2 cellular contexts compared by ENCODE assay signal in genomic region chr1:245537992-245538391, GRCh38.
A peak's percentile ranks its signal among the peaks of the same experiment; 100 is the strongest.
TF ChIP-seq lines count a peak whose summit lies in the region.

No MANE protein-coding gene starts in this region.

TF ChIP-seq in IMR-90, 13 proteins besides CTCF, POLR2A, EP300 and RAD21 (continued from another document):
- peak; percentile 64; the same call in 1 of the 2 replicates for TF ChIP-seq CEBPB (IDR thresholded peaks at IDR 0.05; ENCODE audit: low read depth, low read length)

TF ChIP-seq in WTC11, 78 proteins besides CTCF, POLR2A, EP300 and RAD21:
- TF ChIP-seq NFYB (CRISPR knock-in tag; conservative IDR thresholded peaks at IDR 0.05; ENCODE audit: low read depth): no peak
- no peak for TF ChIP-seq ZNF416 (CRISPR knock-in tag; IDR thresholded peaks at IDR 0.05)
- no peak for TF ChIP-seq ATF1 (CRISPR knock-in tag; IDR thresholded peaks at IDR 0.05)
- TF ChIP-seq, protein P1, sequence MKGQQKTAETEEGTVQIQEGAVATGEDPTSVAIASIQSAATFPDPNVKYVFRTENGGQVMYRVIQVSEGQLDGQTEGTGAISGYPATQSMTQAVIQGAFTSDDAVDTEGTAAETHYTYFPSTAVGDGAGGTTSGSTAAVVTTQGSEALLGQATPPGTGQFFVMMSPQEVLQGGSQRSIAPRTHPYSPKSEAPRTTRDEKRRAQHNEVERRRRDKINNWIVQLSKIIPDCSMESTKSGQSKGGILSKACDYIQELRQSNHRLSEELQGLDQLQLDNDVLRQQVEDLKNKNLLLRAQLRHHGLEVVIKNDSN (CRISPR knock-in tag; IDR thresholded peaks at IDR 0.05): no peak
- TF ChIP-seq, protein P2, sequence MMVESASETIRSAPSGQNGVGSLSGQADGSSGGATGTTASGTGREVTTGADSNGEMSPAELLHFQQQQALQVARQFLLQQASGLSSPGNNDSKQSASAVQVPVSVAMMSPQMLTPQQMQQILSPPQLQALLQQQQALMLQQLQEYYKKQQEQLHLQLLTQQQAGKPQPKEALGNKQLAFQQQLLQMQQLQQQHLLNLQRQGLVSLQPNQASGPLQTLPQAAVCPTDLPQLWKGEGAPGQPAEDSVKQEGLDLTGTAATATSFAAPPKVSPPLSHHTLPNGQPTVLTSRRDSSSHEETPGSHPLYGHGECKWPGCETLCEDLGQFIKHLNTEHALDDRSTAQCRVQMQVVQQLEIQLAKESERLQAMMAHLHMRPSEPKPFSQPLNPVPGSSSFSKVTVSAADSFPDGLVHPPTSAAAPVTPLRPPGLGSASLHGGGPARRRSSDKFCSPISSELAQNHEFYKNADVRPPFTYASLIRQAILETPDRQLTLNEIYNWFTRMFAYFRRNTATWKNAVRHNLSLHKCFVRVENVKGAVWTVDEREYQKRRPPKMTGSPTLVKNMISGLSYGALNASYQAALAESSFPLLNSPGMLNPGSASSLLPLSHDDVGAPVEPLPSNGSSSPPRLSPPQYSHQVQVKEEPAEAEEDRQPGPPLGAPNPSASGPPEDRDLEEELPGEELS (CRISPR knock-in tag; IDR thresholded peaks at IDR 0.05): no peak
- TF ChIP-seq GABPB1 (CRISPR knock-in tag; IDR thresholded peaks at IDR 0.05): no peak
- TF ChIP-seq FOXJ3 (CRISPR knock-in tag; IDR thresholded peaks at IDR 0.05; ENCODE audit: borderline replicate concordance): no peak
- TF ChIP-seq ZNF219 (CRISPR knock-in tag; IDR thresholded peaks at IDR 0.05; ENCODE audit: borderline replicate concordance): no peak
- TF ChIP-seq, protein P3, sequence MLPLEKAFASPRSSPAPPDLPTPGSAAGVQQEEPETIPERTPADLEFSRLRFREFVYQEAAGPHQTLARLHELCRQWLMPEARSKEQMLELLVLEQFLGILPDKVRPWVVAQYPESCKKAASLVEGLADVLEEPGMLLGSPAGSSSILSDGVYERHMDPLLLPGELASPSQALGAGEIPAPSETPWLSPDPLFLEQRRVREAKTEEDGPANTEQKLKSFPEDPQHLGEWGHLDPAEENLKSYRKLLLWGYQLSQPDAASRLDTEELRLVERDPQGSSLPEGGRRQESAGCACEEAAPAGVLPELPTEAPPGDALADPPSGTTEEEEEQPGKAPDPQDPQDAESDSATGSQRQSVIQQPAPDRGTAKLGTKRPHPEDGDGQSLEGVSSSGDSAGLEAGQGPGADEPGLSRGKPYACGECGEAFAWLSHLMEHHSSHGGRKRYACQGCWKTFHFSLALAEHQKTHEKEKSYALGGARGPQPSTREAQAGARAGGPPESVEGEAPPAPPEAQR (CRISPR knock-in tag; IDR thresholded peaks at IDR 0.05): no peak
- no peak for TF ChIP-seq CREB1 (CRISPR knock-in tag; IDR thresholded peaks at IDR 0.05)
- no peak for TF ChIP-seq ZNF423 (CRISPR knock-in tag; IDR thresholded peaks at IDR 0.05)
- TF ChIP-seq STAT6 (CRISPR knock-in tag; conservative IDR thresholded peaks at IDR 0.05; ENCODE audit: low read depth): no peak
- TF ChIP-seq NR3C1 (CRISPR knock-in tag; conservative IDR thresholded peaks at IDR 0.05; ENCODE audit: low read depth): no peak
- no peak for TF ChIP-seq PRRX2 (CRISPR knock-in tag; IDR thresholded peaks at IDR 0.05)
- TF ChIP-seq SMAD3 (CRISPR knock-in tag; IDR thresholded peaks at IDR 0.05; ENCODE audit: borderline replicate concordance): no peak
- TF ChIP-seq SP1 (CRISPR knock-in tag; conservative IDR thresholded peaks at IDR 0.05): no peak
- TF ChIP-seq, protein P4, sequence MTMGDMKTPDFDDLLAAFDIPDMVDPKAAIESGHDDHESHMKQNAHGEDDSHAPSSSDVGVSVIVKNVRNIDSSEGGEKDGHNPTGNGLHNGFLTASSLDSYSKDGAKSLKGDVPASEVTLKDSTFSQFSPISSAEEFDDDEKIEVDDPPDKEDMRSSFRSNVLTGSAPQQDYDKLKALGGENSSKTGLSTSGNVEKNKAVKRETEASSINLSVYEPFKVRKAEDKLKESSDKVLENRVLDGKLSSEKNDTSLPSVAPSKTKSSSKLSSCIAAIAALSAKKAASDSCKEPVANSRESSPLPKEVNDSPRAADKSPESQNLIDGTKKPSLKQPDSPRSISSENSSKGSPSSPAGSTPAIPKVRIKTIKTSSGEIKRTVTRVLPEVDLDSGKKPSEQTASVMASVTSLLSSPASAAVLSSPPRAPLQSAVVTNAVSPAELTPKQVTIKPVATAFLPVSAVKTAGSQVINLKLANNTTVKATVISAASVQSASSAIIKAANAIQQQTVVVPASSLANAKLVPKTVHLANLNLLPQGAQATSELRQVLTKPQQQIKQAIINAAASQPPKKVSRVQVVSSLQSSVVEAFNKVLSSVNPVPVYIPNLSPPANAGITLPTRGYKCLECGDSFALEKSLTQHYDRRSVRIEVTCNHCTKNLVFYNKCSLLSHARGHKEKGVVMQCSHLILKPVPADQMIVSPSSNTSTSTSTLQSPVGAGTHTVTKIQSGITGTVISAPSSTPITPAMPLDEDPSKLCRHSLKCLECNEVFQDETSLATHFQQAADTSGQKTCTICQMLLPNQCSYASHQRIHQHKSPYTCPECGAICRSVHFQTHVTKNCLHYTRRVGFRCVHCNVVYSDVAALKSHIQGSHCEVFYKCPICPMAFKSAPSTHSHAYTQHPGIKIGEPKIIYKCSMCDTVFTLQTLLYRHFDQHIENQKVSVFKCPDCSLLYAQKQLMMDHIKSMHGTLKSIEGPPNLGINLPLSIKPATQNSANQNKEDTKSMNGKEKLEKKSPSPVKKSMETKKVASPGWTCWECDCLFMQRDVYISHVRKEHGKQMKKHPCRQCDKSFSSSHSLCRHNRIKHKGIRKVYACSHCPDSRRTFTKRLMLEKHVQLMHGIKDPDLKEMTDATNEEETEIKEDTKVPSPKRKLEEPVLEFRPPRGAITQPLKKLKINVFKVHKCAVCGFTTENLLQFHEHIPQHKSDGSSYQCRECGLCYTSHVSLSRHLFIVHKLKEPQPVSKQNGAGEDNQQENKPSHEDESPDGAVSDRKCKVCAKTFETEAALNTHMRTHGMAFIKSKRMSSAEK (CRISPR knock-in tag; IDR thresholded peaks at IDR 0.05; ENCODE audit: borderline replicate concordance): no peak
